Comparison of ENCODE assay signal across 1 cellular context in the genomic region with DNA sequence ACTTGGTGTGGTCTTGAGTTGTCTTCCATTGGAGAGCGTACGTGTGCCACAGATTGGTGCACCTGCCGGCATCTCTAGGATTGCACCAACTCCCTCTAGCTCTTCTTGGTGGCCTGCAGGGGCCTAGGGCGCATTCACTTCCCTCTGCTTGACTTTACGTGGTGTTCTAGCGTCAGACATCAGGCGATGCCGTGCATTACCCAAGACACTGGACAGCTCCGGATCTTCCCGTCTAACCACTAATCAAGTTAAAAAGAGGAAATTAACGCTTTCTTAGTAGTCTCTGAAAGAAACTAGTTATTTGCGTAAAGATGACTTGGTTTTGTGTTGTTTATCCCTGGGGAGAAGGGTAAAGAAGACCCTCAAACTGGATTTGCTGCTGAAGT.
TF ChIP-seq lines count a peak whose summit lies in the region.

No MANE protein-coding gene starts in this region.

TF ChIP-seq in H1, 55 proteins besides CTCF, POLR2A, EP300 and RAD21:
- TF ChIP-seq SUZ12 (IDR thresholded peaks at IDR 0.05; ENCODE audit: low read length) (no peak), FOSL1 (IDR thresholded peaks at IDR 0.05; ENCODE audit: insufficient read depth, low read depth, low read length) (no peak), KDM1A (IDR thresholded peaks at IDR 0.05; ENCODE audit: borderline replicate concordance, low read length) (no peak), SIN3A (conservative IDR thresholded peaks at IDR 0.05 in 1 of 2, IDR thresholded peaks at IDR 0.05 in 1 of 2; ENCODE audit: low read depth in 1 of 2, low read length in 2 of 2) (0 out of 4 replicates have a peak, but pooled peaks of 1 of the 2 experiments have one; percentile 1), BRCA1 (IDR thresholded peaks at IDR 0.05; ENCODE audit: low read depth, low read length) (no peak)
TF ChIP-seq in H1: peak in this region for 1.
